ENCODE assay signal across 1 cellular context in genomic region chr11:69704508-69705245, GRCh38.
TF ChIP-seq lines count a peak whose summit lies in the region.

No MANE protein-coding gene starts in this region.

TF ChIP-seq in K562, 482 proteins besides CTCF, POLR2A, EP300 and RAD21 (continued from another document):
- TF ChIP-seq SRSF1 (IDR thresholded peaks at IDR 0.05; ENCODE audit: low read depth, low read length): no peak
- no peak for TF ChIP-seq ZNF239 (CRISPR knock-in tag; IDR thresholded peaks at IDR 0.05)
- no peak for TF ChIP-seq FOSL1 (tag; conservative IDR thresholded peaks at IDR 0.05)
- no peak for TF ChIP-seq ZNF12 (CRISPR knock-in tag; IDR thresholded peaks at IDR 0.05)
- TF ChIP-seq CBX2 (IDR thresholded peaks at IDR 0.05; ENCODE audit: insufficient read depth, low read length, poor library complexity, severe bottlenecking): no peak
- TF ChIP-seq CXXC5 (CRISPR knock-in tag; IDR thresholded peaks at IDR 0.05): peak; percentile 32; the same call in 1 of the 2 replicates
- TF ChIP-seq, protein P1, sequence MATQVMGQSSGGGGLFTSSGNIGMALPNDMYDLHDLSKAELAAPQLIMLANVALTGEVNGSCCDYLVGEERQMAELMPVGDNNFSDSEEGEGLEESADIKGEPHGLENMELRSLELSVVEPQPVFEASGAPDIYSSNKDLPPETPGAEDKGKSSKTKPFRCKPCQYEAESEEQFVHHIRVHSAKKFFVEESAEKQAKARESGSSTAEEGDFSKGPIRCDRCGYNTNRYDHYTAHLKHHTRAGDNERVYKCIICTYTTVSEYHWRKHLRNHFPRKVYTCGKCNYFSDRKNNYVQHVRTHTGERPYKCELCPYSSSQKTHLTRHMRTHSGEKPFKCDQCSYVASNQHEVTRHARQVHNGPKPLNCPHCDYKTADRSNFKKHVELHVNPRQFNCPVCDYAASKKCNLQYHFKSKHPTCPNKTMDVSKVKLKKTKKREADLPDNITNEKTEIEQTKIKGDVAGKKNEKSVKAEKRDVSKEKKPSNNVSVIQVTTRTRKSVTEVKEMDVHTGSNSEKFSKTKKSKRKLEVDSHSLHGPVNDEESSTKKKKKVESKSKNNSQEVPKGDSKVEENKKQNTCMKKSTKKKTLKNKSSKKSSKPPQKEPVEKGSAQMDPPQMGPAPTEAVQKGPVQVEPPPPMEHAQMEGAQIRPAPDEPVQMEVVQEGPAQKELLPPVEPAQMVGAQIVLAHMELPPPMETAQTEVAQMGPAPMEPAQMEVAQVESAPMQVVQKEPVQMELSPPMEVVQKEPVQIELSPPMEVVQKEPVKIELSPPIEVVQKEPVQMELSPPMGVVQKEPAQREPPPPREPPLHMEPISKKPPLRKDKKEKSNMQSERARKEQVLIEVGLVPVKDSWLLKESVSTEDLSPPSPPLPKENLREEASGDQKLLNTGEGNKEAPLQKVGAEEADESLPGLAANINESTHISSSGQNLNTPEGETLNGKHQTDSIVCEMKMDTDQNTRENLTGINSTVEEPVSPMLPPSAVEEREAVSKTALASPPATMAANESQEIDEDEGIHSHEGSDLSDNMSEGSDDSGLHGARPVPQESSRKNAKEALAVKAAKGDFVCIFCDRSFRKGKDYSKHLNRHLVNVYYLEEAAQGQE (CRISPR knock-in tag; IDR thresholded peaks at IDR 0.05; ENCODE audit: low read depth): no peak
- no peak for TF ChIP-seq SMARCE1 (IDR thresholded peaks at IDR 0.05)
- TF ChIP-seq ZNF277 (CRISPR knock-in tag; IDR thresholded peaks at IDR 0.05; ENCODE audit: borderline replicate concordance): no peak
- no peak for TF ChIP-seq ZNF764 (CRISPR knock-in tag; IDR thresholded peaks at IDR 0.05; ENCODE audit: low read depth)
- TF ChIP-seq ZNF398 (CRISPR knock-in tag; IDR thresholded peaks at IDR 0.05): no peak
- no peak for TF ChIP-seq ZNF133 (CRISPR knock-in tag; IDR thresholded peaks at IDR 0.05)
- TF ChIP-seq KAT2B (IDR thresholded peaks at IDR 0.05; ENCODE audit: low read depth, low read length): no peak
- TF ChIP-seq RBM22 (IDR thresholded peaks at IDR 0.05; ENCODE audit: low read depth, low read length, poor library complexity, severe bottlenecking): no peak
- no peak for TF ChIP-seq E2F3 (CRISPR knock-in tag; IDR thresholded peaks at IDR 0.05)
- no peak for TF ChIP-seq ETV6 (IDR thresholded peaks at IDR 0.05; ENCODE audit: borderline replicate concordance in 1 of 2, low read depth in 2 of 2, low read length in 1 of 2)
- no peak for TF ChIP-seq ETV6 (CRISPR knock-in tag; IDR thresholded peaks at IDR 0.05; ENCODE audit: borderline replicate concordance)
- TF ChIP-seq THRAP3 (IDR thresholded peaks at IDR 0.05; ENCODE audit: borderline replicate concordance): no peak
- TF ChIP-seq ZNF165 (CRISPR knock-in tag; IDR thresholded peaks at IDR 0.05; ENCODE audit: borderline replicate concordance): no peak
- no peak for TF ChIP-seq HDAC8 (tag; IDR thresholded peaks at IDR 0.05)
- TF ChIP-seq HOMEZ (CRISPR knock-in tag; IDR thresholded peaks at IDR 0.05): no peak
- peak; percentile 30 for TF ChIP-seq CTCFL (IDR thresholded peaks at IDR 0.05; ENCODE audit: borderline replicate concordance, insufficient read depth, low read depth, low read length, poor library complexity, severe bottlenecking)
- TF ChIP-seq KLF16 (IDR thresholded peaks at IDR 0.05): no peak
- TF ChIP-seq CGGBP1 (CRISPR knock-in tag; IDR thresholded peaks at IDR 0.05): no peak
- TF ChIP-seq, protein P2, sequence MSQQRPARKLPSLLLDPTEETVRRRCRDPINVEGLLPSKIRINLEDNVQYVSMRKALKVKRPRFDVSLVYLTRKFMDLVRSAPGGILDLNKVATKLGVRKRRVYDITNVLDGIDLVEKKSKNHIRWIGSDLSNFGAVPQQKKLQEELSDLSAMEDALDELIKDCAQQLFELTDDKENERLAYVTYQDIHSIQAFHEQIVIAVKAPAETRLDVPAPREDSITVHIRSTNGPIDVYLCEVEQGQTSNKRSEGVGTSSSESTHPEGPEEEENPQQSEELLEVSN (IDR thresholded peaks at IDR 0.05; ENCODE audit: borderline replicate concordance in 1 of 2, extremely low read depth in 1 of 2, insufficient read depth in 1 of 2, insufficient read length in 1 of 2, low read depth in 1 of 2, low read length in 1 of 2, poor library complexity in 1 of 2, severe bottlenecking in 1 of 2): peak in 1 of 2 experiments; percentile 6
- no peak for TF ChIP-seq KDM4B (IDR thresholded peaks at IDR 0.05; ENCODE audit: borderline replicate concordance in 2 of 2, low read depth in 1 of 2)
- 0 out of 2 replicates have a peak, but pooled peaks have one; percentile 42 for TF ChIP-seq RB1 (IDR thresholded peaks at IDR 0.05; ENCODE audit: low read depth)
- TF ChIP-seq MAZ (CRISPR knock-in tag; conservative IDR thresholded peaks at IDR 0.05 in 1 of 2, IDR thresholded peaks at IDR 0.05 in 1 of 2): no peak
- TF ChIP-seq MCM3 (IDR thresholded peaks at IDR 0.05): no peak
- TF ChIP-seq MXI1 (IDR thresholded peaks at IDR 0.05; ENCODE audit: low read depth, low read length): no peak
- TF ChIP-seq ZBTB7A (IDR thresholded peaks at IDR 0.05; ENCODE audit: borderline replicate concordance, control insufficient read depth, low read depth, low read length): peak; percentile 48; the same call in 1 of the 2 replicates
- TF ChIP-seq ZNF311 (CRISPR knock-in tag; IDR thresholded peaks at IDR 0.05): no peak
- no peak for TF ChIP-seq CREM (IDR thresholded peaks at IDR 0.05; ENCODE audit: low read depth)
- TF ChIP-seq ZNF3 (CRISPR knock-in tag; IDR thresholded peaks at IDR 0.05): no peak
- TF ChIP-seq PTBP1 (IDR thresholded peaks at IDR 0.05; ENCODE audit: low read depth, low read length): no peak
- TF ChIP-seq CLOCK (CRISPR knock-in tag; IDR thresholded peaks at IDR 0.05; ENCODE audit: borderline replicate concordance): no peak
